32 cellular contexts compared by ENCODE assay signal in genomic region chr12:78725033-78725432, GRCh38.
"Had no signal": no experiment of that assay in that cellular context is flagged by ENCODE, and none has a peak within 500 bp of the region (broad histone marks: within the 10 kb centered on the region; RNA-seq: fewer than 3 reads in every experiment).

No MANE protein-coding gene starts in this region.

- H3K9me3 ChIP-seq: colonic mucosa, Peyer's patch had no signal

- ATAC-seq: activated CD8-positive, alpha-beta T cell treated with anti-CD3 and anti-CD28 coated beads for 36 hours; activated T-cell treated with anti-CD3 and anti-CD28 coated beads, Interleukin-2, amount 50 U/mL, for 72 hours; activated T-helper 17 cell treated with anti-CD3 and anti-CD28 coated beads, Interleukin-2, amount 50 U/mL, for 72 hours; Right ventricle myocardium inferior had no signal

- H3K4me3 ChIP-seq: cardiac muscle cell, colonic mucosa, Peyer's patch had no signal

- H3K36me3 ChIP-seq: cardiac muscle cell, colonic mucosa, Peyer's patch, WERI-Rb-1 had no signal

- H3K27me3 ChIP-seq: cardiac muscle cell, colonic mucosa, Peyer's patch had no signal

- H3K27ac ChIP-seq: cardiac muscle cell, colonic mucosa, Peyer's patch, WERI-Rb-1 had no signal

- H3K4me1 ChIP-seq: Peyer's patch had no signal

- DNase-seq: activated CD4-positive, alpha-beta T cell treated with anti-CD3 and anti-CD28 coated beads for 1 hour; activated CD4-positive, alpha-beta T cell treated with anti-CD3 and anti-CD28 coated beads for 48 hours; activated CD4-positive, alpha-beta T cell treated with anti-CD3 and anti-CD28 coated beads, Interleukin-2, amount 50 U/mL, for 4 hours; activated CD4-positive, CD25-positive, alpha-beta regulatory T cell; activated CD8-positive, alpha-beta T cell treated with anti-CD3 and anti-CD28 coated beads for 36 hours; activated effector memory CD4-positive, alpha-beta T cell treated with anti-CD3 and anti-CD28 coated beads, Interleukin-2, amount 50 U/mL, for 16 hours; activated naive CD4-positive, alpha-beta T cell; activated naive CD4-positive, alpha-beta T cell treated with anti-CD3 and anti-CD28 coated beads, Interleukin-2, amount 50 U/mL, for 16 hours; activated naive CD8-positive, alpha-beta T cell treated with anti-CD3 and anti-CD28 coated beads for 36 hours; activated T-cell treated with anti-CD3 and anti-CD28 coated beads, Interleukin-2, amount 50 U/mL, for 1 hour; activated T-cell treated with anti-CD3 and anti-CD28 coated beads, Interleukin-2, amount 50 U/mL, for 72 hours; amniotic stem cell; aorta; colonic mucosa; NCI-H1436 treated with DMSO at 0.1 percent for 48 hours; NCI-H1694 treated with DMSO at 0.1 percent for 48 hours; NCI-H2029; NCI-H2171 treated with DMSO at 0.1 percent for 48 hours; NCI-H2227 treated with DMSO at 0.1 percent for 48 hours; NCI-H446; NCI-H524; Peyer's patch; RPMI8226; SIG-M5; SW 1271; T-helper 1 cell; T-helper 2 cell; T-helper 9 cell; WERI-Rb-1 had no signal
